In genomic region chr3:47057212-47057671, GRCh38 we compare ENCODE assay signal across 9 cellular contexts.
DNase-seq lines count a peak whose midpoint lies in the region; ATAC-seq and TF ChIP-seq lines count a peak whose summit lies in the region.
"Had no signal": no experiment of that assay in that cellular context is flagged by ENCODE, and none has a peak within 500 bp of the region (broad histone marks: within the 10 kb centered on the region; RNA-seq: fewer than 3 reads in every experiment).

No MANE protein-coding gene starts in this region.

- H3K36me3 Mint-ChIP-seq in effector memory CD8-positive, alpha-beta T cell (ENCODE audit: insufficient read depth): peaks cover 62% of the 10 kb centered on the region

- no peaks in the 10 kb centered on the region for H3K9me3 Mint-ChIP-seq in effector memory CD8-positive, alpha-beta T cell

- no peak for TF ChIP-seq CTCF in HEK293 (tag by site-specific recombination; IDR thresholded peaks at IDR 0.05)

- DNase-seq in activated CD8-positive, alpha-beta memory T cell treated with anti-CD3 and anti-CD28 coated beads for 48 hours (ENCODE audit: low read depth in 2 of 3, low spot score in 2 of 3): peak in 2 of 3 experiments; percentile 8 to 20
- DNase-seq in effector memory CD8-positive, alpha-beta T cell: peak; percentile 40 to 55 (median 47)
- peak; percentile 12 to 37 for DNase-seq in stimulated activated CD4-positive, alpha-beta T cell treated with anti-CD3 and anti-CD28 coated beads, Interleukin-4, amount 100 ng/mL, for 48 hours (ENCODE audit: low read depth in 2 of 2)
- DNase-seq in cerebellar cortex (ENCODE audit: low spot score) (no peak), NCI-H82 (lab: John Stamatoyannopoulos, UW) (no peak)

- no peaks in the 10 kb centered on the region for H3K27me3 Mint-ChIP-seq in effector memory CD8-positive, alpha-beta T cell

- H3K36me3 ChIP-seq in HEK293 (ENCODE audit: control insufficient read depth in 2 of 2, insufficient read depth in 1 of 2, low read length in 2 of 2): peaks cover 0 to 38% of the 10 kb centered on the region in 2 experiments; a peak in 2 of 3 replicates

- CTCF ChIA-PET in HEK293 (lab: Yijun Ruan, JAX): no interaction called here

- no peak overlapping the region for H3K27ac ChIP-seq in HEK293 (ENCODE audit: extremely low read depth, low read depth, low read length)
- H3K27ac ChIP-seq: suprapubic skin had no signal

- H3K4me3 Mint-ChIP-seq in effector memory CD8-positive, alpha-beta T cell: peak overlapping the region; percentile 37 to 43

- no peaks in the 10 kb centered on the region for H3K9me3 ChIP-seq in HEK293 (ENCODE audit: control insufficient read depth, insufficient read depth, low read depth, low read length)
- H3K9me3 ChIP-seq: suprapubic skin had no signal

- peak overlapping the region; percentile 91 to 92 for H3K27ac Mint-ChIP-seq in effector memory CD8-positive, alpha-beta T cell

- POLR2A ChIA-PET in HEK293 (lab: Yijun Ruan, JAX): no interaction called here

- no peaks in the 10 kb centered on the region for H3K4me1 ChIP-seq in HEK293 (ENCODE audit: control insufficient read depth, insufficient read depth, low read length)

- ATAC-seq in effector memory CD8-positive, alpha-beta T cell (replicated peaks): peak; percentile 91
- ATAC-seq in GM18498 (IDR thresholded peaks at IDR 0.05; ENCODE audit: unreplicated experiment) (no peak), GM19452 (IDR thresholded peaks at IDR 0.05; ENCODE audit: unreplicated experiment) (no peak)

- H3K4me1 Mint-ChIP-seq in effector memory CD8-positive, alpha-beta T cell (ENCODE audit: low read depth in 2 of 2): peaks cover 19 to 40% of the 10 kb centered on the region in 2 donors

- no peak overlapping the region for H3K4me3 ChIP-seq in HEK293 (ENCODE audit: low read depth, low read length)
- H3K4me3 ChIP-seq: suprapubic skin had no signal

TF ChIP-seq in HEK293, 187 proteins besides CTCF, POLR2A, EP300 and RAD21:
- peak; percentile 42; the same call in 1 of the 2 replicates for TF ChIP-seq ZNF366 (tag by site-specific recombination; conservative IDR thresholded peaks at IDR 0.05)
- peak; percentile 61 for TF ChIP-seq ZBTB21 (tag by site-specific recombination; IDR thresholded peaks at IDR 0.05)
- peak; percentile 81 for TF ChIP-seq SCRT2 (tag by site-specific recombination; IDR thresholded peaks at IDR 0.05)
- TF ChIP-seq SP7 (tag by site-specific recombination; IDR thresholded peaks at IDR 0.05): peak; percentile 43; the same call in 1 of the 2 replicates
- no peak for TF ChIP-seq TCF7L2 (IDR thresholded peaks at IDR 0.05; ENCODE audit: borderline replicate concordance, low read depth, low read length)
- peak; percentile 77 for TF ChIP-seq ZNF629 (tag by site-specific recombination; IDR thresholded peaks at IDR 0.05)
- TF ChIP-seq GFI1B (tag by site-specific recombination; IDR thresholded peaks at IDR 0.05): no peak

Comparison
In these comparisons a context has a peak if more than half of its experiments do, and no peak if none do; other contexts are left out.
1. DNase-seq: peak in activated CD8-positive, alpha-beta memory T cell treated with anti-CD3 and anti-CD28 coated beads for 48 hours (2 of 3), effector memory CD8-positive, alpha-beta T cell (3 of 3) and stimulated activated CD4-positive, alpha-beta T cell treated with anti-CD3 and anti-CD28 coated beads, Interleukin-4, amount 100 ng/mL, for 48 hours (2 of 2); none in cerebellar cortex (single experiment) and NCI-H82 (single experiment).